Comparison of ENCODE assay signal across 8 cellular contexts in the genomic region with DNA sequence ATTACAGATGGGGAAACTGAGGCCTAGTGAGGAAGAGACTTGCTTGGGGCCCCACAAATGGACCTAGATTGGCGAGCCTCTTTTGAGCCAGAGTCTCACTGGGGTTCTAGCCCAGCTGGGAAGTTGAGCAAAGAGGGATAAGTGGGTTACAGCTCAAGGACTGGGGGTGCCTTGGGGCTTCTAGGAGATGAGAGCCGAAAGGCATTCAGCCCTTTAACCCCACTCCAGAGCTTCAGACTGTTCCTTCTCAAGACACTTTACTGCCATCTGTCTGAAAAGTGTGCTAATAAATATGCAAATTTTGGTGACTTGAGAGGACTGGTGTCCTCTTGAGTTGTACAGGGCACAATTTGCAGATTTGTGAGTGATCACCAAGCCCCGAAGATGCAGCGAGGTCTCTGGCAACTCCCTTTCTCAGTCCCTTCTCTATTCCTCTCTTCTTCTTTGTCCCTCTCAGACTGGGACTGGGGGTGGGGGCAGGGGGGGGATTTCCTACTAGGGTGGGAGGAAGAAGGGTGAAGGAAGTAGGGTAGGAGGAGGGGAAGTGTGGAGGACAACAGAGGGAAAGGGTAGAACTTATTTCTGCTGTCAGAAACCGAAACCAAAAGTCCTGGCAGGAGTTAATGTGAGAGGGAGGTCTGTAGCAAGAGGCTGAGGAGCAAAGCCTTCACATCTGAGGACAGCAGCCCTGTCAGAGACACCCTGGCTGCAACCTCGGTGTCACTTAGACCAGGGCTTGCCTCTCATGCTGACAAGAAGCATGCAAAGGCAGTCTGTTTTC. TPM values are rescaled to one million over a fixed set of nuclear protein-coding genes. Genes with fewer than 3 reads are reported as not detected.
DNase-seq lines count a peak whose midpoint lies in the region; ATAC-seq and TF ChIP-seq lines count a peak whose summit lies in the region.

No MANE protein-coding gene starts in this region.

- H3K27me3 Mint-ChIP-seq in activated CD8-positive, alpha-beta memory T cell treated with anti-CD3 and anti-CD28 coated beads, Interleukin-2, amount 10 ng/mL, durations not matched to agents 7 days and 5 days = no peaks in the 10 kb centered on the region
- H3K27me3 Mint-ChIP-seq in activated CD4-positive, alpha-beta memory T cell treated with anti-CD3 and anti-CD28 coated beads, Interleukin-2, amount 10 ng/mL, durations not matched to agents 7 days and 5 days = no peaks in the 10 kb centered on the region

- peaks cover 14% of the 10 kb centered on the region for H3K36me3 Mint-ChIP-seq in activated CD8-positive, alpha-beta memory T cell treated with anti-CD3 and anti-CD28 coated beads, Interleukin-2, amount 10 ng/mL, durations not matched to agents 7 days and 5 days
- H3K36me3 Mint-ChIP-seq in activated CD4-positive, alpha-beta memory T cell treated with anti-CD3 and anti-CD28 coated beads, Interleukin-2, amount 10 ng/mL, durations not matched to agents 7 days and 5 days (ENCODE audit: low read depth) = peaks cover 20% of the 10 kb centered on the region

- peak; percentile 6 for ATAC-seq in activated CD8-positive, alpha-beta memory T cell treated with anti-CD3 and anti-CD28 coated beads, Interleukin-2, amount 10 ng/mL, durations not matched to agents 7 days and 5 days
- no peak for ATAC-seq in HG02970 (IDR thresholded peaks at IDR 0.05; ENCODE audit: low FRiP score, unreplicated experiment)

- H3K9me3 ChIP-seq in sigmoid colon = no peaks in the 10 kb centered on the region

- no peaks in the 10 kb centered on the region for H3K36me3 ChIP-seq in sigmoid colon

- CTCF ChIA-PET in activated CD8-positive, alpha-beta memory T cell treated with anti-CD3 and anti-CD28 coated beads, Interleukin-2, amount 10 ng/mL, durations not matched to agents 7 days and 5 days (lab: Charles Lee) = interaction anchor here (0.5 to 5.4 kb wide), 14 partner anchors 8 to 167 kb away, joined by 3 to 96 read pairs (median 13); a partner anchor contains a TSS
- CTCF ChIA-PET in activated CD4-positive, alpha-beta memory T cell treated with anti-CD3 and anti-CD28 coated beads, Interleukin-2, amount 10 ng/mL, durations not matched to agents 7 days and 5 days (lab: Charles Lee) = interaction anchor here (0.6 to 6.2 kb wide), 17 partner anchors 10 to 205 kb away, joined by 3 to 105 read pairs (median 6); a partner anchor contains a TSS

- H3K4me3 Mint-ChIP-seq in activated CD8-positive, alpha-beta memory T cell treated with anti-CD3 and anti-CD28 coated beads, Interleukin-2, amount 10 ng/mL, durations not matched to agents 7 days and 5 days = peak overlapping the region; percentile 83
- H3K4me3 Mint-ChIP-seq in activated CD4-positive, alpha-beta memory T cell treated with anti-CD3 and anti-CD28 coated beads, Interleukin-2, amount 10 ng/mL, durations not matched to agents 7 days and 5 days = peak overlapping the region; percentile 82

- no peak for TF ChIP-seq EP300 in sigmoid colon (IDR thresholded peaks at IDR 0.05)

- POLR2A ChIA-PET in activated CD4-positive, alpha-beta memory T cell treated with anti-CD3 and anti-CD28 coated beads, Interleukin-2, amount 10 ng/mL, durations not matched to agents 7 days and 5 days (lab: Charles Lee) = interaction anchor here (0.7 to 6.3 kb wide), 26 partner anchors 9 to 896 kb away, joined by 3 to 182 read pairs (median 14); a partner anchor contains a TSS

- TF ChIP-seq POLR2A in sigmoid colon (IDR thresholded peaks at IDR 0.05) = no peak

- TF ChIP-seq CTCF in sigmoid colon (IDR thresholded peaks at IDR 0.05) = no peak

- intact Hi-C loops in sigmoid colon (cut with DNase I) = no loop called here

- peaks cover 63% of the 10 kb centered on the region for H3K4me1 Mint-ChIP-seq in activated CD8-positive, alpha-beta memory T cell treated with anti-CD3 and anti-CD28 coated beads, Interleukin-2, amount 10 ng/mL, durations not matched to agents 7 days and 5 days
- H3K4me1 Mint-ChIP-seq in activated CD4-positive, alpha-beta memory T cell treated with anti-CD3 and anti-CD28 coated beads, Interleukin-2, amount 10 ng/mL, durations not matched to agents 7 days and 5 days = peaks cover 75% of the 10 kb centered on the region

- peak overlapping the region; percentile 77 to 85 (median 80) for H3K27ac ChIP-seq in sigmoid colon

- DNase-seq in activated CD8-positive, alpha-beta memory T cell treated with anti-CD3 and anti-CD28 coated beads, Interleukin-2, amount 10 ng/mL, durations not matched to agents 7 days and 5 days = peak; percentile 73
- DNase-seq in activated CD8-positive, alpha-beta memory T cell treated with anti-CD3 and anti-CD28 coated beads, Interleukin-2, amount 50 U/mL, for 4 hours = no peak
- DNase-seq in KG1 (lab: John Stamatoyannopoulos, UW) (peak; percentile 86), germinal center (ENCODE audit: low spot score) (peak; percentile 68), sigmoid colon (no peak)
- DNase-seq in activated CD4-positive, alpha-beta memory T cell treated with anti-CD3 and anti-CD28 coated beads, Interleukin-2, amount 10 ng/mL, durations not matched to agents 7 days and 5 days = peak; percentile 52
- no peak for DNase-seq in activated CD4-positive, CD25-positive, alpha-beta regulatory T cell treated with anti-CD3 and anti-CD28 coated beads, Interleukin-2, amount 50 U/mL, for 72 hours

- peak overlapping the region; percentile 99 for H3K27ac Mint-ChIP-seq in activated CD8-positive, alpha-beta memory T cell treated with anti-CD3 and anti-CD28 coated beads, Interleukin-2, amount 10 ng/mL, durations not matched to agents 7 days and 5 days
- H3K27ac Mint-ChIP-seq in activated CD4-positive, alpha-beta memory T cell treated with anti-CD3 and anti-CD28 coated beads, Interleukin-2, amount 10 ng/mL, durations not matched to agents 7 days and 5 days = peak overlapping the region; percentile 99

- peaks cover 0 to 50% (median 39%) of the 10 kb centered on the region in 4 donors for H3K4me1 ChIP-seq in sigmoid colon

- peak overlapping the region; percentile 14 to 33 (median 26) for H3K4me3 ChIP-seq in sigmoid colon

- WGBS in sigmoid colon, 2 donors = 22 to 49% methylated on average over 6 of the region's 6 CpGs

- H3K27me3 ChIP-seq in sigmoid colon = no peaks in the 10 kb centered on the region

- no peaks in the 10 kb centered on the region for H3K9me3 Mint-ChIP-seq in activated CD8-positive, alpha-beta memory T cell treated with anti-CD3 and anti-CD28 coated beads, Interleukin-2, amount 10 ng/mL, durations not matched to agents 7 days and 5 days (ENCODE audit: low read depth)
- no peaks in the 10 kb centered on the region for H3K9me3 Mint-ChIP-seq in activated CD4-positive, alpha-beta memory T cell treated with anti-CD3 and anti-CD28 coated beads, Interleukin-2, amount 10 ng/mL, durations not matched to agents 7 days and 5 days

RNA-seq across cellular contexts. Expression of a gene that starts 16.2 kb away (rescaled TPM):
- total RNA-seq in activated CD8-positive, alpha-beta memory T cell treated with anti-CD3 and anti-CD28 coated beads, Interleukin-2, amount 10 ng/mL, durations not matched to agents 7 days and 5 days = 10 to 100 TPM; 13.4 to 24.4 TPM
- 10 to 100 TPM; 14.2 to 15.1 TPM for total RNA-seq in activated CD4-positive, alpha-beta memory T cell treated with anti-CD3 and anti-CD28 coated beads, Interleukin-2, amount 10 ng/mL, durations not matched to agents 7 days and 5 days
- total RNA-seq in sigmoid colon = 1 to 10 TPM; 4.9 to 9.4 (median 8.0) TPM
- polyA plus RNA-seq in sigmoid colon = 1 to 10 TPM in 1 of 3 donors, under 1 TPM in 1, not detected in 1; 0.60 to 1.1 TPM

RNA-seq across cellular contexts. Expression of a gene that starts 53.8 kb away (rescaled TPM):
- 10 to 100 TPM; 27.8 to 28.4 TPM for total RNA-seq in activated CD8-positive, alpha-beta memory T cell treated with anti-CD3 and anti-CD28 coated beads, Interleukin-2, amount 10 ng/mL, durations not matched to agents 7 days and 5 days
- 10 to 100 TPM; 32.9 to 33.1 TPM for total RNA-seq in activated CD4-positive, alpha-beta memory T cell treated with anti-CD3 and anti-CD28 coated beads, Interleukin-2, amount 10 ng/mL, durations not matched to agents 7 days and 5 days
- total RNA-seq in sigmoid colon = 10 to 100 TPM; 20.1 to 43.4 (median 23.0) TPM
- 10 to 100 TPM; 11.4 to 17.9 (median 12.7) TPM for polyA plus RNA-seq in sigmoid colon

Comparison
In these comparisons a context has a peak if more than half of its experiments do, and no peak if none do; other contexts are left out.
1. DNase-seq: peak in activated CD8-positive, alpha-beta memory T cell treated with anti-CD3 and anti-CD28 coated beads, Interleukin-2, amount 10 ng/mL, durations not matched to agents 7 days and 5 days (single experiment), KG1 (single experiment), activated CD4-positive, alpha-beta memory T cell treated with anti-CD3 and anti-CD28 coated beads, Interleukin-2, amount 10 ng/mL, durations not matched to agents 7 days and 5 days (single experiment) and germinal center (single experiment); none in activated CD8-positive, alpha-beta memory T cell treated with anti-CD3 and anti-CD28 coated beads, Interleukin-2, amount 50 U/mL, for 4 hours (single experiment), sigmoid colon (single experiment) and activated CD4-positive, CD25-positive, alpha-beta regulatory T cell treated with anti-CD3 and anti-CD28 coated beads, Interleukin-2, amount 50 U/mL, for 72 hours (single experiment).